ENCODE assay signal across 7 cellular contexts in the genomic region with DNA sequence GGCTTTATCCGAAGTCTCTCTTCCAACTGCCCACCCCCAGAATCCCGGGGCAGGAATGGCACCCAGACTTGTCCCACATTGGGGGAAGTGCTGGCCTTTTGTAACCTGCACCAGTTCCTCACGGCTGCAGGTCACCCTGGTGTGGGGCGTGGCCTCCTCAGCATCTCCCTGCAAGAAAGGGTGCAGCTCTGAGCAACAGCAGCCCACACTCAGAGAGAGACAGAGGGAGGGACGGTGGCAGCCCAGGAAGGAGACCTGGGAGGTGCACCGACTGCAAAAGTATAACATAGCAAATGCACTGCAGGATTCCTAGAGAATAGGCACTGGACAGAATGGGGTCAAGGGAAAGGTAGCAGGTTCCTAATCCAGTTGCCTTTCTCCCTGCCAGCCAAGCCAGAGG. TPM values are rescaled to one million over a fixed set of nuclear protein-coding genes. Genes with fewer than 3 reads are reported as not detected.
"Had no signal": no experiment of that assay in that cellular context is flagged by ENCODE, and none has a peak within 500 bp of the region (broad histone marks: within the 10 kb centered on the region; RNA-seq: fewer than 3 reads in every experiment).

No MANE protein-coding gene starts in this region.

- H3K27ac ChIP-seq: HL-60 had no signal

- ATAC-seq: HepG2, K562 had no signal

- DNase-seq: IMR-90, KBM-7, KG1 had no signal

- H3K27ac Mint-ChIP-seq: IgD-negative memory B cell had no signal

- H3K36me3 Mint-ChIP-seq: IgD-negative memory B cell had no signal

- H3K4me3 ChIP-seq: K562 had no signal

- H3K4me3 Mint-ChIP-seq: IgD-negative memory B cell had no signal

RNA-seq across cellular contexts. Expression of a gene that starts 18.1 kb away (rescaled TPM):
- total RNA-seq: HepG2 had no signal
- polyA plus RNA-seq: HepG2, IgD-negative memory B cell, K562 had no signal
